Comparison of ENCODE assay signal across 8 cellular contexts in the genomic region with DNA sequence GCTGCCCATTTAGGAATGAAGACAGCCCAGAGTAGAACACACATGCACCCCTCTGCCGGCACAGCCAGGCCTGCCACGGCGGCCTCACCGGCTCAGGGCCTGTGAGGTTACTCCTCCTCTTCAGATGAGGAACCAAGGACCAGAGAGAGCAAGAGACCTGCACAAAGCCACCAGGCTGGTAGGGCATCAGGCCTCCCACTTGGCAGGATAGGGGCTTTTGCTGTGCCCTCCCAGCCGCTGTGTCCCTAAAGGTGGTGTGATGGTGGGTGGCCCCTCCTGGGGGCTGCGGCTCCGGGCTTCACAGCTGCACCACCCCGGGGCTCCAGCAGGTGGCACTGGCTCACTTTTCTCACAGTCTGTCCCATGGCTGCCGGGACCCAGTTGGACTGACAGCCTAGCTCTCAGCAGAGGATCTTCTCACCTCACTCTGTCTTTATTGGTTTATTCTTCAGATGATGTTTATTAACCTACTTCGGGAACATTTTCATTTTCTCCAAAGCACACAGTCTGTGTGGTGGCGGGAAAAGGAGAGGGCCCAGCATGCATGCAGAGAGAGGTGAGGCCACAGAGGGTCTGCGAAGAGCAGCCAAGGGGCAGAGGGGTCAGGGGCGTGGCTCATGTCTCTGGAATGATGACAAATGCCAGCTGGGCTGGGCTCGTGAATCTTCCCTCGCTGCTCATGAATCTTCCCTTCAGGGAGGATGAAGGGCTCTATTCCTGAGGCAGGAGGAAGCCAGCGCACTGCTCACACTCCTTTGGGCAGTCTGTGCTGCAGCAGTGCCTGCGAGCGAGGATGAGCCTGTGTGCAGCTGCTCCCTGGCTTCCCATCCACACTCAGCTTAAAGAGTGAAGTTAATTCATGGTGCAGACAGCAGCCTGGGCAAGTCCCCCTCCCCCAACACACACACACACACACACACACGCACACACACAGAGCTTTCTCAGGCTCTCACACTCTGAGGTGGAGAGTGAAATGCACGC.
DNase-seq lines count a peak whose midpoint lies in the region; ATAC-seq lines count a peak whose summit lies in the region.

No MANE protein-coding gene starts in this region.

- ATAC-seq in HG03442 (IDR thresholded peaks at IDR 0.05; ENCODE audit: unreplicated experiment) = no peak

- no peak overlapping the region for H3K27ac ChIP-seq in caudate nucleus (ENCODE audit: low read depth, low read length)

- peak; percentile 14 for DNase-seq in NK-92 treated with Interleukin-12 subunit alpha and Interleukin-12 subunit beta, amount 100 ng/mL, for 24 hours (lab: John Stamatoyannopoulos, UW)
- DNase-seq in NK-92 (lab: John Stamatoyannopoulos, UW; ENCODE audit: unreplicated experiment) (no peak), NCI-H1092 treated with DMSO at 0.1 percent for 48 hours (lab: John Stamatoyannopoulos, UW) (peak; percentile 32), caudate nucleus (lab: John Stamatoyannopoulos, UW) (peak in 52 of 61 donors; percentile 11 to 85 (median 46)), kidney tubule cell (ENCODE audit: low spot score) (peak; percentile 58)
- peak; percentile 12 to 59 (median 21) for DNase-seq in activated CD4-positive, CD25-positive, alpha-beta regulatory T cell (lab: John Stamatoyannopoulos, UW)
- DNase-seq in stimulated activated CD4-positive, alpha-beta T cell treated with anti-CD3 and anti-CD28 coated beads, Interleukin-1b, Interleukin-23, amount 100 ng/mL, for 1 hour (ENCODE audit: low read depth in 2 of 2) = peak; percentile 7 to 46
